ENCODE assay signal across 8 cellular contexts in the genomic region with DNA sequence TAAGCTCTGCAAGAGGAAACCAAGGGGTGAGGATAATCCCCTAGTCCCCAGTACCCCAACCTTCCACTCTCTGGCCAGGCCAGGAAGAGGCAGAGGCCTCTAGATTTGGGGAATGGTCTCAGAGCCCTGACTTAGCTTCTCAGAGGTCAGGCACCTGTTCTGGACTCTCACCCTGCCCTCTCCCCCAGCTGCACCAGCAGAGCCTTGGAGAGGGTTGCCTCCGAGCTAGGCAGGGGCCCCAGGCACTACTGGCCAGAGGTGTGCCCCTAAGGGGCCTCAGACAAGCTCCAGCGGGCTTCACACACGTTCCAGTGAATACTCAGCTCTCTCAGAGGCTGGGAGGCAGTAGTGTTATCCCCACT. TPM values are rescaled to one million over a fixed set of nuclear protein-coding genes. Genes with fewer than 3 reads are reported as not detected.
DNase-seq lines count a peak whose midpoint lies in the region; ATAC-seq, FAIRE-seq and TF ChIP-seq lines count a peak whose summit lies in the region.

No MANE protein-coding gene starts in this region.

- H3K27ac ChIP-seq in A549 (peak overlapping the region; percentile 86 to 89; a peak in 5 of 6 replicates), cingulate gyrus (ENCODE audit: low read depth, low read length) (peak overlapping the region; percentile 91)

- H3K36me3 Mint-ChIP-seq in neural crest cell (ENCODE audit: low read depth) = no peaks in the 10 kb centered on the region

- H3K9me3 Mint-ChIP-seq in neural crest cell = no peaks in the 10 kb centered on the region

- CTCF ChIA-PET in A549 (lab: Yijun Ruan, JAX) = interaction anchor here (0.5 to 2.2 kb wide), 6 partner anchors 10 to 56 kb away, joined by 3 to 8 read pairs (median 4); partner anchors contain the start of gene PEX16

- DNase-seq in A549 (ENCODE audit: low read depth in 1 of 2, low spot score in 1 of 2) (no peak), HFF-Myc (ENCODE audit: extremely low read depth, low read depth) (no peak), neural crest cell (ENCODE audit: low read depth, low spot score) (no peak), HPDE6-E6E7 (ENCODE audit: extremely low spot score) (no peak), NOMO-1 (lab: John Stamatoyannopoulos, UW; ENCODE audit: unreplicated experiment in 2 of 2) (no peak), NOMO-1 treated with dmso at 0.1 percent for 144 hours (lab: John Stamatoyannopoulos, UW; ENCODE audit: unreplicated experiment) (no peak), EL (no peak)

- peaks cover 12% of the 10 kb centered on the region; the same call in 2 of the 3 replicates for H3K4me1 ChIP-seq in A549

- H3K4me3 ChIP-seq in A549 (peak overlapping the region; percentile 57), HFF-Myc (replicated peaks; ENCODE audit: low read depth, low read length) (peak overlapping the region; percentile 59)

- peaks cover 22% of the 10 kb centered on the region for H3K4me1 Mint-ChIP-seq in neural crest cell

- H3K4me2 ChIP-seq in A549 = peak overlapping the region; percentile 73

- no peaks in the 10 kb centered on the region for H3K9me3 ChIP-seq in A549

- no peak for TF ChIP-seq RAD21 in A549 (conservative IDR thresholded peaks at IDR 0.05 in 1 of 2, IDR thresholded peaks at IDR 0.05 in 1 of 2)

- TF ChIP-seq CTCF in A549 (IDR thresholded peaks at IDR 0.05) (no peak), HFF-Myc (IDR thresholded peaks at IDR 0.05; ENCODE audit: low read depth, low read length, missing control alignments) (no peak), neural crest cell (conservative IDR thresholded peaks at IDR 0.05) (no peak)

- peak overlapping the region; percentile 88 for H3K4me3 Mint-ChIP-seq in neural crest cell

- TF ChIP-seq EP300 in A549 (IDR thresholded peaks at IDR 0.05) = no peak

- TF ChIP-seq POLR2A in A549 (IDR thresholded peaks at IDR 0.05; ENCODE audit: low read length) = no peak

- no peak for ATAC-seq in A549

- POLR2A ChIA-PET in A549 (lab: Yijun Ruan, JAX) = interaction anchor here (0.8 to 0.9 kb wide), 2 partner anchors 10 to 19 kb away, joined by 3 read pairs; partner anchors contain the start of gene PEX16

- no peaks in the 10 kb centered on the region for H3K27me3 Mint-ChIP-seq in neural crest cell (ENCODE audit: low read depth)

- FAIRE-seq in A549 (lab: Jason Lieb, UNC) = no peak

- 10% methylated on average over 2 of the region's 3 CpGs for WGBS in A549 (ENCODE audit: missing lambda C conversion rate)

- peak overlapping the region; percentile 43 for H3K27ac Mint-ChIP-seq in neural crest cell (ENCODE audit: unreplicated experiment)

TF ChIP-seq in A549, 52 proteins besides CTCF, POLR2A, EP300 and RAD21:
- TF ChIP-seq RCOR1 (IDR thresholded peaks at IDR 0.05; ENCODE audit: low read depth, low read length) (no peak), NFE2L2 (conservative IDR thresholded peaks at IDR 0.05; ENCODE audit: low read length) (no peak), RFX5 (IDR thresholded peaks at IDR 0.05) (no peak), POLR2AphosphoS2 (conservative IDR thresholded peaks at IDR 0.05; ENCODE audit: low read length) (no peak), FOXS1 (CRISPR knock-in tag; IDR thresholded peaks at IDR 0.05) (no peak), HOXB13 (CRISPR knock-in tag; IDR thresholded peaks at IDR 0.05; ENCODE audit: low read depth) (no peak), KDM1A (IDR thresholded peaks at IDR 0.05; ENCODE audit: low read depth) (no peak), SREBF2 (IDR thresholded peaks at IDR 0.05) (no peak), CHD2 (IDR thresholded peaks at IDR 0.05; ENCODE audit: low read length, partially characterized antibody) (no peak), GATA3 (IDR thresholded peaks at IDR 0.05; ENCODE audit: borderline replicate concordance) (no peak)
- TF ChIP-seq, protein P1, sequence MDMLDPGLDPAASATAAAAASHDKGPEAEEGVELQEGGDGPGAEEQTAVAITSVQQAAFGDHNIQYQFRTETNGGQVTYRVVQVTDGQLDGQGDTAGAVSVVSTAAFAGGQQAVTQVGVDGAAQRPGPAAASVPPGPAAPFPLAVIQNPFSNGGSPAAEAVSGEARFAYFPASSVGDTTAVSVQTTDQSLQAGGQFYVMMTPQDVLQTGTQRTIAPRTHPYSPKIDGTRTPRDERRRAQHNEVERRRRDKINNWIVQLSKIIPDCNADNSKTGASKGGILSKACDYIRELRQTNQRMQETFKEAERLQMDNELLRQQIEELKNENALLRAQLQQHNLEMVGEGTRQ (IDR thresholded peaks at IDR 0.05) = no peak

RNA-seq across cellular contexts. Expression of gene FREY1, which starts 8.0 kb away (rescaled TPM):
- polyA plus RNA-seq in A549 (2011; rRNA removed) (0.17 TPM in 1 of 2 replicates, not detected in the other), A549 (2017; fragmentation: RNase III; extraction: RNeasy Plus Mini Kit Qiagen cat#74134 plus additional on column Dnase treatment) (0.18 to 0.22 TPM (median 0.21 TPM) in 3 replicates)
- 0.13 and 0.18 TPM in 2 replicates for polyA plus RNA-seq in A549 (2012; cell fraction: cytosol; rRNA removed)
- 1.7 and 2.0 TPM in 2 replicates for polyA plus RNA-seq in A549 (2012; cell fraction: nucleus; rRNA removed)
- polyA minus RNA-seq in A549 (2011; rRNA and poly(A)+ RNA removed) = 1.1 and 2.7 TPM in 2 replicates
- total RNA-seq in neural crest cell = 2.5 and 3.3 TPM in 2 replicates

RNA-seq across cellular contexts. Expression of gene MAPK8IP1, which starts 13.6 kb away (rescaled TPM):
- polyA plus RNA-seq in A549 (2011; rRNA removed) (2.6 and 2.7 TPM in 2 replicates), A549 (2017; fragmentation: RNase III; extraction: RNeasy Plus Mini Kit Qiagen cat#74134 plus additional on column Dnase treatment) (5.4 to 5.8 TPM (median 5.7 TPM) in 3 replicates)
- 4.6 and 6.8 TPM in 2 replicates for polyA plus RNA-seq in A549 (2012; cell fraction: cytosol; rRNA removed)
- 7.0 and 12.5 TPM in 2 replicates for polyA plus RNA-seq in A549 (2012; cell fraction: nucleus; rRNA removed)
- 5.4 and 6.4 TPM in 2 replicates for polyA minus RNA-seq in A549 (2011; rRNA and poly(A)+ RNA removed)
- 36.6 and 38.7 TPM in 2 replicates for total RNA-seq in neural crest cell

RNA-seq across cellular contexts. Expression of gene PEX16, which starts 18.6 kb away (rescaled TPM):
- polyA plus RNA-seq in A549 (2011; rRNA removed) = 18.0 and 20.2 TPM in 2 replicates
- 28.6 and 34.6 TPM in 2 replicates for polyA plus RNA-seq in A549 (2012; cell fraction: cytosol; rRNA removed)
- polyA plus RNA-seq in A549 (2012; cell fraction: nucleus; rRNA removed) = 83.0 and 92.0 TPM in 2 replicates
- 16.2 to 18.2 TPM (median 17.8 TPM) in 3 replicates for polyA plus RNA-seq in A549 (2017; fragmentation: RNase III; extraction: RNeasy Plus Mini Kit Qiagen cat#74134 plus additional on column Dnase treatment)
- polyA minus RNA-seq in A549 (2011; rRNA and poly(A)+ RNA removed) = 8.4 and 12.7 TPM in 2 replicates
- 27.6 and 29.6 TPM in 2 replicates for total RNA-seq in neural crest cell

RNA-seq across cellular contexts. Expression of gene LARGE2, which starts 23.4 kb away (rescaled TPM):
- polyA plus RNA-seq in A549 (2011; rRNA removed) = 0.97 and 1.2 TPM in 2 replicates
- 4.4 and 5.0 TPM in 2 replicates for polyA plus RNA-seq in A549 (2012; cell fraction: cytosol; rRNA removed)
- polyA plus RNA-seq in A549 (2012; cell fraction: nucleus; rRNA removed) = 10.8 and 14.4 TPM in 2 replicates
- 1.4 to 2.3 TPM (median 2.1 TPM) in 3 replicates for polyA plus RNA-seq in A549 (2017; fragmentation: RNase III; extraction: RNeasy Plus Mini Kit Qiagen cat#74134 plus additional on column Dnase treatment)
- 0.70 and 1.4 TPM in 2 replicates for polyA minus RNA-seq in A549 (2011; rRNA and poly(A)+ RNA removed)
- total RNA-seq in neural crest cell = 0.48 TPM in 1 of 2 replicates, not detected in the other

RNA-seq across cellular contexts. Expression of gene CRY2, which starts 51.8 kb away (rescaled TPM):
- polyA plus RNA-seq in A549 (2011; rRNA removed) (4.1 and 4.9 TPM in 2 replicates), A549 (2017; fragmentation: RNase III; extraction: RNeasy Plus Mini Kit Qiagen cat#74134 plus additional on column Dnase treatment) (2.9 to 4.0 TPM (median 3.2 TPM) in 3 replicates)
- 2.3 and 3.2 TPM in 2 replicates for polyA plus RNA-seq in A549 (2012; cell fraction: cytosol; rRNA removed)
- polyA plus RNA-seq in A549 (2012; cell fraction: nucleus; rRNA removed) = 10.4 and 10.6 TPM in 2 replicates
- 12.8 and 13.8 TPM in 2 replicates for polyA minus RNA-seq in A549 (2011; rRNA and poly(A)+ RNA removed)
- 19.0 and 23.8 TPM in 2 replicates for total RNA-seq in neural crest cell
